6 cellular contexts compared by ENCODE assay signal in the genomic region with DNA sequence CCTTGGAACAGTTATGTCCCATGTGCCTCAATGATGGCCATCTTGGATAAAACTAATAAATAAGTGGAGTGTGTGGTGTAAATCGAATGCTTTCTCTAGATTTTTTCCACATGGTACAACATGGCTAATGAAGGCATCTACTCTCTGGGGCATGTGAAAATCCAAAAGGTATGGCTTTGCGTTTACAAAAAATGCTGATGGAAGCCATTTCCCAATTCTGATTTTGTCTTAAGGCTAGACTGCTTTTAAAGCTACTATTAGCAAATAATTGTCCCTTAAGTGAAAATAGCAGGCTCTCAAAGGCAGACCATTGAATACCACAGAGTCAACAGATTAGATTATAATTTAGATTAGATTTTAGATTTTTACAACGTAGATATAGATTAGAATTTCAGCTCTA.
"Had no signal": no experiment of that assay in that cellular context is flagged by ENCODE, and none has a peak within 500 bp of the region (broad histone marks: within the 10 kb centered on the region; RNA-seq: fewer than 3 reads in every experiment).

No MANE protein-coding gene starts in this region.

- DNase-seq: Karpas-422, KBM-7, KG1 had no signal

- H3K27ac ChIP-seq: HL-60, KMS-11 had no signal

- H3K9ac ChIP-seq: KMS-11 had no signal

- FAIRE-seq: HTR-8/SVneo had no signal

- H3K4me2 ChIP-seq: KMS-11 had no signal
